32 cellular contexts compared by ENCODE assay signal in genomic region chr5:16143361-16144049, GRCh38. TPM values are rescaled to one million over a fixed set of nuclear protein-coding genes. Genes with fewer than 3 reads are reported as not detected.
A peak's percentile ranks its signal among the peaks of the same experiment; 100 is the strongest.
DNase-seq lines count a peak whose midpoint lies in the region; ATAC-seq and TF ChIP-seq lines count a peak whose summit lies in the region.
"Had no signal": no experiment of that assay in that cellular context is flagged by ENCODE, and none has a peak within 500 bp of the region (broad histone marks: within the 10 kb centered on the region; RNA-seq: fewer than 3 reads in every experiment).

No MANE protein-coding gene starts in this region.

- ATAC-seq in GM18909 (IDR thresholded peaks at IDR 0.05; ENCODE audit: poor library complexity, unreplicated experiment), result no peak
- no peak for ATAC-seq in HG03159 (IDR thresholded peaks at IDR 0.05; ENCODE audit: unreplicated experiment)
- ATAC-seq in HG03521 (IDR thresholded peaks at IDR 0.05; ENCODE audit: unreplicated experiment), result no peak
- ATAC-seq: A549, GM12878, HepG2 had no signal

- H3K4me1 ChIP-seq in left ventricle myocardium inferior (peaks cover 73% of the 10 kb centered on the region), suprapubic skin (no peaks in the 10 kb centered on the region)
- H3K4me1 ChIP-seq: A549 had no signal

- H3K4me3 ChIP-seq in WERI-Rb-1 (ENCODE audit: low read depth, low read length) (no peak overlapping the region), left ventricle myocardium inferior (no peak overlapping the region), suprapubic skin (no peak overlapping the region)
- H3K4me3 ChIP-seq: A549; BLaER1 treated with 17β-estradiol and CSF1 and Interleukin-3, amounts not matched to agents 10 nM and 100 nM; GM12878; SK-N-MC had no signal

- no peak for TF ChIP-seq EP300 in suprapubic skin (IDR thresholded peaks at IDR 0.05)

- DNase-seq in HS-27A (ENCODE audit: low read depth) (peak; percentile 69), WERI-Rb-1 (peak; percentile 52), left ventricle myocardium inferior (no peak), suprapubic skin (ENCODE audit: low spot score in 2 of 2) (no peak), putamen (ENCODE audit: low spot score) (no peak)
- DNase-seq: AML-193; CD4-positive, alpha-beta memory T cell; COR-L47; DMS53; GDM1; Karpas-422; NCI-H1092; NCI-H1436; NCI-H187; NCI-H2171 treated with DMSO at 0.1 percent for 48 hours; NCI-H345; NCI-H510A treated with DMSO at 0.1 percent for 48 hours; RPMI8226; SHP77 treated with DMSO at 0.1 percent for 48 hours had no signal

- H3K27ac ChIP-seq in WERI-Rb-1, result no peak overlapping the region
- peak overlapping the region; percentile 82 for H3K27ac ChIP-seq in left ventricle myocardium inferior (replicated peaks)
- H3K27ac ChIP-seq in suprapubic skin, result peak overlapping the region; percentile 18
- H3K27ac ChIP-seq: A549; BLaER1 treated with 17β-estradiol and CSF1 and Interleukin-3, amounts not matched to agents 10 nM and 100 nM; HL-60; SK-N-MC had no signal

- no peak for TF ChIP-seq CTCF in WERI-Rb-1 (IDR thresholded peaks at IDR 0.05; ENCODE audit: low read depth, low read length)
- TF ChIP-seq CTCF in left ventricle myocardium inferior (IDR thresholded peaks at IDR 0.05; ENCODE audit: borderline replicate concordance), result no peak
- TF ChIP-seq CTCF in suprapubic skin (IDR thresholded peaks at IDR 0.05), result no peak

- H3K9me3 ChIP-seq in WERI-Rb-1 (ENCODE audit: severe bottlenecking) (peaks cover 7% of the 10 kb centered on the region), left ventricle myocardium inferior (replicated peaks) (peaks cover 10% of the 10 kb centered on the region), suprapubic skin (peaks cover 2% of the 10 kb centered on the region)
- H3K9me3 ChIP-seq: A549 had no signal

- no peak for TF ChIP-seq POLR2A in suprapubic skin (IDR thresholded peaks at IDR 0.05)

- intact Hi-C loops in left ventricle myocardium inferior (cut with micrococcal nuclease), result no loop called here

- 61% methylated on average over 5 of the region's 5 CpGs for WGBS in suprapubic skin

- H3K36me3 ChIP-seq in WERI-Rb-1 (no peaks in the 10 kb centered on the region), left ventricle myocardium inferior (no peaks in the 10 kb centered on the region), suprapubic skin (no peaks in the 10 kb centered on the region)
- H3K36me3 ChIP-seq: BLaER1 treated with 17β-estradiol and CSF1 and Interleukin-3, amounts not matched to agents 10 nM and 100 nM had no signal

- H3K27me3 ChIP-seq in WERI-Rb-1 (ENCODE audit: insufficient read depth, low read depth, severe bottlenecking), result no peaks in the 10 kb centered on the region
- no peaks in the 10 kb centered on the region for H3K27me3 ChIP-seq in left ventricle myocardium inferior (ENCODE audit: low read depth)
- no peaks in the 10 kb centered on the region for H3K27me3 ChIP-seq in suprapubic skin
- H3K27me3 ChIP-seq: BLaER1 treated with 17β-estradiol and CSF1 and Interleukin-3, amounts not matched to agents 10 nM and 100 nM had no signal

RNA-seq across cellular contexts. Expression of gene MARCHF11, which starts 36.1 kb away (rescaled TPM):
- total RNA-seq in left ventricle myocardium inferior (6.7 TPM), suprapubic skin (not detected)
- total RNA-seq: CD4-positive, alpha-beta memory T cell; Daoy; GM12878; H4; HepG2; HT-29; T-helper 1 cell treated with Interleukin-12 subunit alpha and Interleukin-12 subunit beta and Interleukin-4 antibody, amounts not matched to agents 30 ng/mL and 1 ng/mL, for 36 hours had no signal

Comparison
In these comparisons a context has a peak if more than half of its experiments do, and no peak if none do; other contexts are left out.
1. DNase-seq: peak in HS-27A (single experiment) and WERI-Rb-1 (single experiment); none in left ventricle myocardium inferior (single experiment), suprapubic skin (0 of 2) and putamen (single experiment).